1 cellular context compared by ENCODE assay signal in the genomic region with DNA sequence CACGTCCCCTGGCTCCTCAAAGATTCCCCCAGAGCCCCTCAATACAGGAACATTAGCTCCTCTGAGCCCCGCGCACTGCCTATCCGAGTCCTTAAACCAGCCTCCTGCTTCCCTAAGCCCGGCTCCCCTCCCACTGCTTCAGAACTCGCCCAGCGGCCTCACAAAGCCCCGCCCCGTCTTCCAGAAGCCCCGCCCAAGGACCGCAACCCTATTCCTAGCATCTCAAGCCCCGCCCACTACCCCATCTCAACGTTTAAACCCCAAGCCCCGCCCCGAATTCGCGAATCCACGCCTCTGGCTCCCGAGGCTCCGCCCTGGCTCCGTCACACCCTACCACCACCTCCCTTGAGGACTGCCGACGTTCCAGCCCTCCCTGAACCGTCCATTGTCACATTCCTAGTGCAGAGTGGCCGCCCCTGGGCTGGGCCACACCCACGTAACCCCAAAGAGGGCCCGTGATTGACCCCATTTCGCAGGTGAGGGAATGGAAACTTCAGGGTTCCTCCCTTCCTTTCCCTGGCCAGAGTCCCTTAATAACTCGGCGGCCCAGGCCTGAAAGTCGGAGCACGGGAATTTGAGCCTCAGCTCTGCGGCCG.
TF ChIP-seq lines count a peak whose summit lies in the region.

No MANE protein-coding gene starts in this region.

TF ChIP-seq in HepG2, 621 proteins besides CTCF, POLR2A, EP300 and RAD21 (continued from another document and continues in another):
- TF ChIP-seq, protein P1, sequence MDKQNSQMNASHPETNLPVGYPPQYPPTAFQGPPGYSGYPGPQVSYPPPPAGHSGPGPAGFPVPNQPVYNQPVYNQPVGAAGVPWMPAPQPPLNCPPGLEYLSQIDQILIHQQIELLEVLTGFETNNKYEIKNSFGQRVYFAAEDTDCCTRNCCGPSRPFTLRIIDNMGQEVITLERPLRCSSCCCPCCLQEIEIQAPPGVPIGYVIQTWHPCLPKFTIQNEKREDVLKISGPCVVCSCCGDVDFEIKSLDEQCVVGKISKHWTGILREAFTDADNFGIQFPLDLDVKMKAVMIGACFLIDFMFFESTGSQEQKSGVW (CRISPR knock-in tag; IDR thresholded peaks at IDR 0.05; ENCODE audit: borderline replicate concordance), result no peak
- TF ChIP-seq, protein P2, sequence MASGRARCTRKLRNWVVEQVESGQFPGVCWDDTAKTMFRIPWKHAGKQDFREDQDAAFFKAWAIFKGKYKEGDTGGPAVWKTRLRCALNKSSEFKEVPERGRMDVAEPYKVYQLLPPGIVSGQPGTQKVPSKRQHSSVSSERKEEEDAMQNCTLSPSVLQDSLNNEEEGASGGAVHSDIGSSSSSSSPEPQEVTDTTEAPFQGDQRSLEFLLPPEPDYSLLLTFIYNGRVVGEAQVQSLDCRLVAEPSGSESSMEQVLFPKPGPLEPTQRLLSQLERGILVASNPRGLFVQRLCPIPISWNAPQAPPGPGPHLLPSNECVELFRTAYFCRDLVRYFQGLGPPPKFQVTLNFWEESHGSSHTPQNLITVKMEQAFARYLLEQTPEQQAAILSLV (CRISPR knock-in tag; IDR thresholded peaks at IDR 0.05; ENCODE audit: borderline replicate concordance), result no peak
- TF ChIP-seq HNF4A (CRISPR knock-in tag; IDR thresholded peaks at IDR 0.05) (peak; percentile 18; the same call in 1 of the 2 replicates), TGIF2 (CRISPR knock-in tag; IDR thresholded peaks at IDR 0.05) (no peak), MYNN (CRISPR knock-in tag; IDR thresholded peaks at IDR 0.05; ENCODE audit: low read depth) (no peak), ZNF883 (CRISPR knock-in tag; IDR thresholded peaks at IDR 0.05; ENCODE audit: not compliant biosample characterization) (no peak), MTF1 (CRISPR knock-in tag; IDR thresholded peaks at IDR 0.05) (no peak), ZNF589 (CRISPR knock-in tag; conservative IDR thresholded peaks at IDR 0.05) (0 out of 2 replicates have a peak, but pooled peaks have one; percentile 69), NCOA1 (CRISPR knock-in tag; IDR thresholded peaks at IDR 0.05) (no peak), CBX5 (CRISPR knock-in tag; IDR thresholded peaks at IDR 0.05; ENCODE audit: borderline replicate concordance) (no peak), MAFG (CRISPR knock-in tag; IDR thresholded peaks at IDR 0.05) (no peak), ZNF558 (CRISPR knock-in tag; IDR thresholded peaks at IDR 0.05; ENCODE audit: borderline replicate concordance) (0 out of 2 replicates have a peak, but pooled peaks have one; percentile 58), SP4 (CRISPR knock-in tag; IDR thresholded peaks at IDR 0.05) (0 out of 2 replicates have a peak, but pooled peaks have one; percentile 1), GTF3A (CRISPR knock-in tag; conservative IDR thresholded peaks at IDR 0.05) (no peak), KDM6A (CRISPR knock-in tag; IDR thresholded peaks at IDR 0.05; ENCODE audit: low read depth) (no peak), ZNF24 (IDR thresholded peaks at IDR 0.05) (no peak), ZNF879 (CRISPR knock-in tag; IDR thresholded peaks at IDR 0.05) (no peak)
- TF ChIP-seq, protein P3, sequence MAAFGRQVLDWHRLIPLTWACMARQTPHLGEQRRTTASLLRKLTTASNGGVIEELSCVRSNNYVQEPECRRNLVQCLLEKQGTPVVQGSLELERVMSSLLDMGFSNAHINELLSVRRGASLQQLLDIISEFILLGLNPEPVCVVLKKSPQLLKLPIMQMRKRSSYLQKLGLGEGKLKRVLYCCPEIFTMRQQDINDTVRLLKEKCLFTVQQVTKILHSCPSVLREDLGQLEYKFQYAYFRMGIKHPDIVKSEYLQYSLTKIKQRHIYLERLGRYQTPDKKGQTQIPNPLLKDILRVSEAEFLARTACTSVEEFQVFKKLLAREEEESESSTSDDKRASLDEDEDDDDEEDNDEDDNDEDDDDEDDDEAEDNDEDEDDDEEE (CRISPR knock-in tag; IDR thresholded peaks at IDR 0.05), result no peak
- TF ChIP-seq, protein P4, sequence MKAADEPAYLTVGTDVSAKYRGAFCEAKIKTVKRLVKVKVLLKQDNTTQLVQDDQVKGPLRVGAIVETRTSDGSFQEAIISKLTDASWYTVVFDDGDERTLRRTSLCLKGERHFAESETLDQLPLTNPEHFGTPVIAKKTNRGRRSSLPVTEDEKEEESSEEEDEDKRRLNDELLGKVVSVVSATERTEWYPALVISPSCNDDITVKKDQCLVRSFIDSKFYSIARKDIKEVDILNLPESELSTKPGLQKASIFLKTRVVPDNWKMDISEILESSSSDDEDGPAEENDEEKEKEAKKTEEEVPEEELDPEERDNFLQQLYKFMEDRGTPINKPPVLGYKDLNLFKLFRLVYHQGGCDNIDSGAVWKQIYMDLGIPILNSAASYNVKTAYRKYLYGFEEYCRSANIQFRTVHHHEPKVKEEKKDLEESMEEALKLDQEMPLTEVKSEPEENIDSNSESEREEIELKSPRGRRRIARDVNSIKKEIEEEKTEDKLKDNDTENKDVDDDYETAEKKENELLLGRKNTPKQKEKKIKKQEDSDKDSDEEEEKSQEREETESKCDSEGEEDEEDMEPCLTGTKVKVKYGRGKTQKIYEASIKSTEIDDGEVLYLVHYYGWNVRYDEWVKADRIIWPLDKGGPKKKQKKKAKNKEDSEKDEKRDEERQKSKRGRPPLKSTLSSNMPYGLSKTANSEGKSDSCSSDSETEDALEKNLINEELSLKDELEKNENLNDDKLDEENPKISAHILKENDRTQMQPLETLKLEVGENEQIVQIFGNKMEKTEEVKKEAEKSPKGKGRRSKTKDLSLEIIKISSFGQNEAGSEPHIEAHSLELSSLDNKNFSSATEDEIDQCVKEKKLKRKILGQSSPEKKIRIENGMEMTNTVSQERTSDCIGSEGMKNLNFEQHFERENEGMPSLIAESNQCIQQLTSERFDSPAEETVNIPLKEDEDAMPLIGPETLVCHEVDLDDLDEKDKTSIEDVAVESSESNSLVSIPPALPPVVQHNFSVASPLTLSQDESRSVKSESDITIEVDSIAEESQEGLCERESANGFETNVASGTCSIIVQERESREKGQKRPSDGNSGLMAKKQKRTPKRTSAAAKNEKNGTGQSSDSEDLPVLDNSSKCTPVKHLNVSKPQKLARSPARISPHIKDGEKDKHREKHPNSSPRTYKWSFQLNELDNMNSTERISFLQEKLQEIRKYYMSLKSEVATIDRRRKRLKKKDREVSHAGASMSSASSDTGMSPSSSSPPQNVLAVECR (CRISPR knock-in tag; IDR thresholded peaks at IDR 0.05; ENCODE audit: borderline replicate concordance), result no peak
- TF ChIP-seq, protein P5, sequence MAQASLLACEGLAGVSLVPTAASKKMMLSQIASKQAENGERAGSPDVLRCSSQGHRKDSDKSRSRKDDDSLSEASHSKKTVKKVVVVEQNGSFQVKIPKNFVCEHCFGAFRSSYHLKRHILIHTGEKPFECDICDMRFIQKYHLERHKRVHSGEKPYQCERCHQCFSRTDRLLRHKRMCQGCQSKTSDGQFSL (CRISPR knock-in tag; IDR thresholded peaks at IDR 0.05), result no peak
- TF ChIP-seq, protein P6, sequence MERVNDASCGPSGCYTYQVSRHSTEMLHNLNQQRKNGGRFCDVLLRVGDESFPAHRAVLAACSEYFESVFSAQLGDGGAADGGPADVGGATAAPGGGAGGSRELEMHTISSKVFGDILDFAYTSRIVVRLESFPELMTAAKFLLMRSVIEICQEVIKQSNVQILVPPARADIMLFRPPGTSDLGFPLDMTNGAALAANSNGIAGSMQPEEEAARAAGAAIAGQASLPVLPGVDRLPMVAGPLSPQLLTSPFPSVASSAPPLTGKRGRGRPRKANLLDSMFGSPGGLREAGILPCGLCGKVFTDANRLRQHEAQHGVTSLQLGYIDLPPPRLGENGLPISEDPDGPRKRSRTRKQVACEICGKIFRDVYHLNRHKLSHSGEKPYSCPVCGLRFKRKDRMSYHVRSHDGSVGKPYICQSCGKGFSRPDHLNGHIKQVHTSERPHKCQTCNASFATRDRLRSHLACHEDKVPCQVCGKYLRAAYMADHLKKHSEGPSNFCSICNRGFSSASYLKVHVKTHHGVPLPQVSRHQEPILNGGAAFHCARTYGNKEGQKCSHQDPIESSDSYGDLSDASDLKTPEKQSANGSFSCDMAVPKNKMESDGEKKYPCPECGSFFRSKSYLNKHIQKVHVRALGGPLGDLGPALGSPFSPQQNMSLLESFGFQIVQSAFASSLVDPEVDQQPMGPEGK (CRISPR knock-in tag; IDR thresholded peaks at IDR 0.05), result peak; percentile 45; the same call in 1 of the 2 replicates
- TF ChIP-seq, protein P7, sequence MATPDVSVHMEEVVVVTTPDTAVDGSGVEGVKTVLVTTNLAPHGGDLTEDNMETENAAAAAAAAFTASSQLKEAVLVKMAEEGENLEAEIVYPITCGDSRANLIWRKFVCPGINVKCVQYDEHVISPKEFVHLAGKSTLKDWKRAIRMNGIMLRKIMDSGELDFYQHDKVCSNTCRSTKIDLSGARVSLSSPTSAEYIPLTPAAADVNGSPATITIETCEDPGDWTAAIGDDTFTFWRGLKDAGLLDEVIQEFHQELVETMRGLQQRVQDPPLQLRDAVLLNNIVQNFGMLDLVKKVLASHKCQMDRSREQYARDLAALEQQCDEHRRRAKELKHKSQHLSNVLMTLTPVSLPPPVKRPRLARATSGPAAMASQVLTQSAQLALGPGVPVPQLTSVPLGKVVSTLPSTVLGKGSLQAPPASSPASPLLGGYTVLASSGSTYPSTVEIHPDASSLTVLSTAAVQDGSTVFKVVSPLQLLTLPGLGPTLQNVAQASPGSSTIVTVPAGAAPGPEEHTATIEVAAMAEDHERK (CRISPR knock-in tag; IDR thresholded peaks at IDR 0.05; ENCODE audit: low read depth), result no peak
- TF ChIP-seq, protein P8, sequence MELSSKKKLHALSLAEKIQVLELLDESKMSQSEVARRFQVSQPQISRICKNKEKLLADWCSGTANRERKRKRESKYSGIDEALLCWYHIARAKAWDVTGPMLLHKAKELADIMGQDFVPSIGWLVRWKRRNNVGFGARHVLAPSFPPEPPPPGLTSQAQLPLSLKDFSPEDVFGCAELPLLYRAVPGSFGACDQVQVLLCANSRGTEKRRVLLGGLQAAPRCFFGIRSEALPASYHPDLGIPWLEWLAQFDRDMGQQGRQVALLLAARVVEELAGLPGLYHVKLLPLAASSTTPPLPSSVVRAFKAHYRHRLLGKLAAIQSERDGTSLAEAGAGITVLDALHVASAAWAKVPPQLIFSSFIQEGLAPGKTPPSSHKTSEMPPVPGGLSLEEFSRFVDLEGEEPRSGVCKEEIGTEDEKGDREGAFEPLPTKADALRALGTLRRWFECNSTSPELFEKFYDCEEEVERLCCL (CRISPR knock-in tag; IDR thresholded peaks at IDR 0.05; ENCODE audit: borderline replicate concordance), result no peak
- TF ChIP-seq, protein P9, sequence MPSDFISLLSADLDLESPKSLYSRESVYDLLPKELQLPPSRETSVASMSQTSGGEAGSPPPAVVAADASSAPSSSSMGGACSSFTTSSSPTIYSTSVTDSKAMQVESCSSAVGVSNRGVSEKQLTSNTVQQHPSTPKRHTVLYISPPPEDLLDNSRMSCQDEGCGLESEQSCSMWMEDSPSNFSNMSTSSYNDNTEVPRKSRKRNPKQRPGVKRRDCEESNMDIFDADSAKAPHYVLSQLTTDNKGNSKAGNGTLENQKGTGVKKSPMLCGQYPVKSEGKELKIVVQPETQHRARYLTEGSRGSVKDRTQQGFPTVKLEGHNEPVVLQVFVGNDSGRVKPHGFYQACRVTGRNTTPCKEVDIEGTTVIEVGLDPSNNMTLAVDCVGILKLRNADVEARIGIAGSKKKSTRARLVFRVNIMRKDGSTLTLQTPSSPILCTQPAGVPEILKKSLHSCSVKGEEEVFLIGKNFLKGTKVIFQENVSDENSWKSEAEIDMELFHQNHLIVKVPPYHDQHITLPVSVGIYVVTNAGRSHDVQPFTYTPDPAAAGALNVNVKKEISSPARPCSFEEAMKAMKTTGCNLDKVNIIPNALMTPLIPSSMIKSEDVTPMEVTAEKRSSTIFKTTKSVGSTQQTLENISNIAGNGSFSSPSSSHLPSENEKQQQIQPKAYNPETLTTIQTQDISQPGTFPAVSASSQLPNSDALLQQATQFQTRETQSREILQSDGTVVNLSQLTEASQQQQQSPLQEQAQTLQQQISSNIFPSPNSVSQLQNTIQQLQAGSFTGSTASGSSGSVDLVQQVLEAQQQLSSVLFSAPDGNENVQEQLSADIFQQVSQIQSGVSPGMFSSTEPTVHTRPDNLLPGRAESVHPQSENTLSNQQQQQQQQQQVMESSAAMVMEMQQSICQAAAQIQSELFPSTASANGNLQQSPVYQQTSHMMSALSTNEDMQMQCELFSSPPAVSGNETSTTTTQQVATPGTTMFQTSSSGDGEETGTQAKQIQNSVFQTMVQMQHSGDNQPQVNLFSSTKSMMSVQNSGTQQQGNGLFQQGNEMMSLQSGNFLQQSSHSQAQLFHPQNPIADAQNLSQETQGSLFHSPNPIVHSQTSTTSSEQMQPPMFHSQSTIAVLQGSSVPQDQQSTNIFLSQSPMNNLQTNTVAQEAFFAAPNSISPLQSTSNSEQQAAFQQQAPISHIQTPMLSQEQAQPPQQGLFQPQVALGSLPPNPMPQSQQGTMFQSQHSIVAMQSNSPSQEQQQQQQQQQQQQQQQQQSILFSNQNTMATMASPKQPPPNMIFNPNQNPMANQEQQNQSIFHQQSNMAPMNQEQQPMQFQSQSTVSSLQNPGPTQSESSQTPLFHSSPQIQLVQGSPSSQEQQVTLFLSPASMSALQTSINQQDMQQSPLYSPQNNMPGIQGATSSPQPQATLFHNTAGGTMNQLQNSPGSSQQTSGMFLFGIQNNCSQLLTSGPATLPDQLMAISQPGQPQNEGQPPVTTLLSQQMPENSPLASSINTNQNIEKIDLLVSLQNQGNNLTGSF (CRISPR knock-in tag; IDR thresholded peaks at IDR 0.05), result no peak
- TF ChIP-seq, protein P10, sequence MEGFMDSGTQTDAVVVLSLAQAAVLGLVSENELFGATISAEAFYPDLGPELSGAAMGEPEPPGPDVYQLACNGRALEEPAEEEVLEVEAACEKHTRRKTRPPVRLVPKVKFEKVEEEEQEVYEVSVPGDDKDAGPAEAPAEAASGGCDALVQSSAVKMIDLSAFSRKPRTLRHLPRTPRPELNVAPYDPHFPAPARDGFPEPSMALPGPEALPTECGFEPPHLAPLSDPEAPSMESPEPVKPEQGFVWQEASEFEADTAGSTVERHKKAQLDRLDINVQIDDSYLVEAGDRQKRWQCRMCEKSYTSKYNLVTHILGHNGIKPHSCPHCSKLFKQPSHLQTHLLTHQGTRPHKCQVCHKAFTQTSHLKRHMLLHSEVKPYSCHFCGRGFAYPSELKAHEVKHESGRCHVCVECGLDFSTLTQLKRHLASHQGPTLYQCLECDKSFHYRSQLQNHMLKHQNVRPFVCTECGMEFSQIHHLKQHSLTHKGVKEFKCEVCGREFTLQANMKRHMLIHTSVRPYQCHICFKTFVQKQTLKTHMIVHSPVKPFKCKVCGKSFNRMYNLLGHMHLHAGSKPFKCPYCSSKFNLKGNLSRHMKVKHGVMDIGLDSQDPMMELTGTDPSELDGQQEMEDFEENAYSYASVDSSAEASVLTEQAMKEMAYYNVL (CRISPR knock-in tag; IDR thresholded peaks at IDR 0.05; ENCODE audit: borderline replicate concordance), result no peak; the same call in 1 of the 2 replicates
- TF ChIP-seq, protein P11, sequence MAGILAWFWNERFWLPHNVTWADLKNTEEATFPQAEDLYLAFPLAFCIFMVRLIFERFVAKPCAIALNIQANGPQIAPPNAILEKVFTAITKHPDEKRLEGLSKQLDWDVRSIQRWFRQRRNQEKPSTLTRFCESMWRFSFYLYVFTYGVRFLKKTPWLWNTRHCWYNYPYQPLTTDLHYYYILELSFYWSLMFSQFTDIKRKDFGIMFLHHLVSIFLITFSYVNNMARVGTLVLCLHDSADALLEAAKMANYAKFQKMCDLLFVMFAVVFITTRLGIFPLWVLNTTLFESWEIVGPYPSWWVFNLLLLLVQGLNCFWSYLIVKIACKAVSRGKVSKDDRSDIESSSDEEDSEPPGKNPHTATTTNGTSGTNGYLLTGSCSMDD (CRISPR knock-in tag; IDR thresholded peaks at IDR 0.05), result no peak
